In genomic region chr5:139414601-139415121, GRCh38 we compare ENCODE assay signal across 7 cellular contexts. TPM values are rescaled to one million over a fixed set of nuclear protein-coding genes. Genes with fewer than 3 reads are reported as not detected.
DNase-seq lines count a peak whose midpoint lies in the region; ATAC-seq and TF ChIP-seq lines count a peak whose summit lies in the region.
"Had no signal": no experiment of that assay in that cellular context is flagged by ENCODE, and none has a peak within 500 bp of the region (broad histone marks: within the 10 kb centered on the region; RNA-seq: fewer than 3 reads in every experiment).

No MANE protein-coding gene starts in this region.

- no peaks in the 10 kb centered on the region for H3K36me3 Mint-ChIP-seq in natural killer cell treated with Interleukin-12 subunit alpha and Interleukin-12 subunit beta and Interleukin-15 and Interleukin-18, amount 100 ng/mL, for 72 hours
- H3K36me3 Mint-ChIP-seq in natural killer cell = no peaks in the 10 kb centered on the region

- peaks cover 3 to 17% of the 10 kb centered on the region in 2 donors for H3K4me1 Mint-ChIP-seq in natural killer cell treated with Interleukin-12 subunit alpha and Interleukin-12 subunit beta and Interleukin-15 and Interleukin-18, amount 100 ng/mL, for 72 hours (ENCODE audit: low read depth in 2 of 2)
- H3K4me1 Mint-ChIP-seq in natural killer cell = no peaks in the 10 kb centered on the region

- H3K4me3 Mint-ChIP-seq in natural killer cell treated with Interleukin-12 subunit alpha and Interleukin-12 subunit beta and Interleukin-15 and Interleukin-18, amount 100 ng/mL, for 72 hours = peak overlapping the region; percentile 58
- H3K4me3 Mint-ChIP-seq in natural killer cell = no peak overlapping the region

- no peak for TF ChIP-seq CTCF in natural killer cell (IDR thresholded peaks at IDR 0.05)

- DNase-seq in natural killer cell treated with Interleukin-12 subunit alpha and Interleukin-12 subunit beta and Interleukin-15 and Interleukin-18, amount 100 ng/mL, for 72 hours (ENCODE audit: low spot score) = no peak
- DNase-seq in natural killer cell (no peak), hippocampal formation (lab: John Stamatoyannopoulos, UW) (peak; percentile 26 to 43), SK-N-DZ (ENCODE audit: low spot score) (no peak)
- DNase-seq: SW 1271 had no signal

- intact Hi-C loops in natural killer cell (cut with micrococcal nuclease) = no loop called here

- no peaks in the 10 kb centered on the region for H3K9me3 Mint-ChIP-seq in natural killer cell treated with Interleukin-12 subunit alpha and Interleukin-12 subunit beta and Interleukin-15 and Interleukin-18, amount 100 ng/mL, for 72 hours
- H3K9me3 Mint-ChIP-seq in natural killer cell = no peaks in the 10 kb centered on the region

- ATAC-seq in natural killer cell treated with Interleukin-12 subunit alpha and Interleukin-12 subunit beta and Interleukin-15 and Interleukin-18, amount 100 ng/mL, for 72 hours = no peak
- ATAC-seq in natural killer cell (no peak), SK-N-SH treated with all-trans-retinoic acid at 6 μM for 48 hours (no peak), HG03159 (IDR thresholded peaks at IDR 0.05; ENCODE audit: unreplicated experiment) (no peak)

- H3K27ac Mint-ChIP-seq in natural killer cell treated with Interleukin-12 subunit alpha and Interleukin-12 subunit beta and Interleukin-15 and Interleukin-18, amount 100 ng/mL, for 72 hours = peak overlapping the region; percentile 78 to 82
- no peak overlapping the region for H3K27ac Mint-ChIP-seq in natural killer cell

- H3K27me3 Mint-ChIP-seq in natural killer cell treated with Interleukin-12 subunit alpha and Interleukin-12 subunit beta and Interleukin-15 and Interleukin-18, amount 100 ng/mL, for 72 hours = no peaks in the 10 kb centered on the region
- H3K27me3 Mint-ChIP-seq in natural killer cell (ENCODE audit: low read depth in 2 of 2) = no peaks in the 10 kb centered on the region

TF ChIP-seq in SK-N-SH treated with all-trans-retinoic acid at 6 μM for 48 hours, 23 proteins besides CTCF, POLR2A, EP300 and RAD21:
- TF ChIP-seq ZNF565 (CRISPR knock-in tag; conservative IDR thresholded peaks at IDR 0.05; ENCODE audit: low read depth) (no peak), TCF4 (CRISPR knock-in tag; IDR thresholded peaks at IDR 0.05; ENCODE audit: borderline replicate concordance) (no peak), ZC3H10 (CRISPR knock-in tag; IDR thresholded peaks at IDR 0.05) (no peak), PATZ1 (CRISPR knock-in tag; IDR thresholded peaks at IDR 0.05; ENCODE audit: borderline replicate concordance) (no peak), ZNF70 (CRISPR knock-in tag; IDR thresholded peaks at IDR 0.05) (no peak), ZNF8 (CRISPR knock-in tag; IDR thresholded peaks at IDR 0.05) (no peak), TOX (CRISPR knock-in tag; IDR thresholded peaks at IDR 0.05; ENCODE audit: borderline replicate concordance) (no peak), OSR1 (CRISPR knock-in tag; IDR thresholded peaks at IDR 0.05) (no peak), ARNTL (CRISPR knock-in tag; IDR thresholded peaks at IDR 0.05; ENCODE audit: borderline replicate concordance, low read depth) (no peak), PPARA (CRISPR knock-in tag; IDR thresholded peaks at IDR 0.05; ENCODE audit: borderline replicate concordance) (no peak), ESRRG (CRISPR knock-in tag; IDR thresholded peaks at IDR 0.05) (no peak), ZFP30 (CRISPR knock-in tag; IDR thresholded peaks at IDR 0.05) (no peak), TSHZ2 (CRISPR knock-in tag; IDR thresholded peaks at IDR 0.05) (no peak), GLIS3 (CRISPR knock-in tag; IDR thresholded peaks at IDR 0.05) (no peak)

RNA-seq across cellular contexts. Expression of gene SPATA24, which starts 10.8 kb away (rescaled TPM):
- total RNA-seq in natural killer cell treated with Interleukin-12 subunit alpha and Interleukin-12 subunit beta and Interleukin-15 and Interleukin-18, amount 100 ng/mL, for 72 hours = 1 to 10 TPM; 6.4 to 7.2 TPM
- total RNA-seq in natural killer cell = 1 to 10 TPM; 1.6 to 2.9 (median 2.7) TPM
- polyA plus RNA-seq in SK-N-DZ (2014; cell fraction: cytosol; rRNA removed) = 8.8 and 15.8 TPM in 2 replicates
- polyA plus RNA-seq in SK-N-DZ (2014; cell fraction: nucleus; rRNA removed) = 7.7 and 8.0 TPM in 2 replicates

RNA-seq across cellular contexts. Expression of gene PROB1, which starts 19.8 kb away (rescaled TPM):
- 1 to 10 TPM; 3.4 to 6.6 TPM for total RNA-seq in natural killer cell treated with Interleukin-12 subunit alpha and Interleukin-12 subunit beta and Interleukin-15 and Interleukin-18, amount 100 ng/mL, for 72 hours
- 1 to 10 TPM in 1 of 3 donors, under 1 TPM in 2; 0.91 to 1.0 (median 0.96) TPM for total RNA-seq in natural killer cell
- polyA plus RNA-seq in SK-N-DZ (2014; cell fraction: cytosol; rRNA removed) = 0.38 and 1.1 TPM in 2 replicates
- 0.34 and 0.66 TPM in 2 replicates for polyA plus RNA-seq in SK-N-DZ (2014; cell fraction: nucleus; rRNA removed)

RNA-seq across cellular contexts. Expression of gene DNAJC18, which starts 24.7 kb away (rescaled TPM):
- 10 to 100 TPM; 11.9 to 12.6 TPM for total RNA-seq in natural killer cell treated with Interleukin-12 subunit alpha and Interleukin-12 subunit beta and Interleukin-15 and Interleukin-18, amount 100 ng/mL, for 72 hours
- total RNA-seq in natural killer cell = 1 to 10 TPM; 2.9 to 4.9 (median 3.6) TPM
- 9.9 and 16.9 TPM in 2 replicates for polyA plus RNA-seq in SK-N-DZ (2014; cell fraction: cytosol; rRNA removed)
- 5.5 and 22.8 TPM in 2 replicates for polyA plus RNA-seq in SK-N-DZ (2014; cell fraction: nucleus; rRNA removed)

RNA-seq across cellular contexts. Expression of gene MZB1, which starts 24.9 kb away (rescaled TPM):
- total RNA-seq in natural killer cell treated with Interleukin-12 subunit alpha and Interleukin-12 subunit beta and Interleukin-15 and Interleukin-18, amount 100 ng/mL, for 72 hours = 10 to 100 TPM; 10.3 to 27.6 TPM
- total RNA-seq in natural killer cell = 10 to 100 TPM in 1 of 3 donors, 1 to 10 TPM in 2; 2.0 to 60.0 (median 2.8) TPM
- not detected in 2 replicates for polyA plus RNA-seq in SK-N-DZ (2014; cell fraction: cytosol; rRNA removed)
- not detected in 2 replicates for polyA plus RNA-seq in SK-N-DZ (2014; cell fraction: nucleus; rRNA removed)

RNA-seq across cellular contexts. Expression of gene SLC23A1, which starts 31.6 kb away (rescaled TPM):
- total RNA-seq in natural killer cell treated with Interleukin-12 subunit alpha and Interleukin-12 subunit beta and Interleukin-15 and Interleukin-18, amount 100 ng/mL, for 72 hours = under 1 TPM; 0.36 to 0.78 TPM
- total RNA-seq in natural killer cell = not detected
- 0.05 TPM in 1 of 2 replicates, not detected in the other for polyA plus RNA-seq in SK-N-DZ (2014; cell fraction: cytosol; rRNA removed)
- polyA plus RNA-seq in SK-N-DZ (2014; cell fraction: nucleus; rRNA removed) = not detected in 2 replicates

Comparison
In these comparisons a context has a peak if more than half of its experiments do, and no peak if none do; other contexts are left out.
1. H3K27ac Mint-ChIP-seq: peak in natural killer cell treated with Interleukin-12 subunit alpha and Interleukin-12 subunit beta and Interleukin-15 and Interleukin-18, amount 100 ng/mL, for 72 hours (2 of 2); none in natural killer cell (0 of 2).
2. DNase-seq: peak in hippocampal formation (2 of 2); none in natural killer cell treated with Interleukin-12 subunit alpha and Interleukin-12 subunit beta and Interleukin-15 and Interleukin-18, amount 100 ng/mL, for 72 hours (single experiment), natural killer cell (single experiment) and SK-N-DZ (single experiment).